In genomic region chr7:151833691-151834090, GRCh38 we compare ENCODE assay signal across 13 cellular contexts.
"Had no signal": no experiment of that assay in that cellular context is flagged by ENCODE, and none has a peak within 500 bp of the region (broad histone marks: within the 10 kb centered on the region; RNA-seq: fewer than 3 reads in every experiment).

No MANE protein-coding gene starts in this region.

- DNase-seq: activated CD4-positive, alpha-beta T cell treated with anti-CD3 and anti-CD28 coated beads, Interleukin-2, amount 50 U/mL, for 1 hour; activated naive CD4-positive, alpha-beta T cell; erythroblast; islet precursor cell; stimulated activated CD4-positive, alpha-beta T cell treated with anti-CD3 and anti-CD28 coated beads, Interleukin-4, amount 100 ng/mL, for 1 hour; stimulated activated naive B cell treated with anti-CD40 and anti-IgM and Interleukin-4, amounts not matched to agents 10 μg/mL and 1 μg/mL and 100 μg/mL, for 72 hours; thyroid gland; uterus had no signal

- H3K4me3 Mint-ChIP-seq: activated T-helper 1 cell treated with anti-CD3 and anti-CD28 coated beads, Interleukin-12 subunit alpha, Interleukin-12 subunit beta, Interleukin-2, Interleukin-4 antibody, amounts not matched to agents 30 ng/mL and 10 ng/mL and 1 ng/mL, durations not matched to agents 14 hours and 24 hours and 36 hours; memory B cell; stimulated activated naive B cell treated with anti-CD40 and anti-IgM and Interleukin-4, amounts not matched to agents 10 μg/mL and 1 μg/mL and 100 μg/mL, for 72 hours; T-helper 2 cell treated with Interferon-gamma antibody and Interleukin-4, amounts not matched to agents 5 μg/mL and 100 μg/mL, for 36 hours had no signal

- H3K27me3 ChIP-seq: gastroesophageal sphincter, thyroid gland, uterus had no signal

- H3K9me3 ChIP-seq: gastroesophageal sphincter, thyroid gland, uterus had no signal

- H3K36me3 ChIP-seq: gastroesophageal sphincter, thyroid gland, uterus had no signal

- H3K4me3 ChIP-seq: gastroesophageal sphincter, thyroid gland, uterus had no signal

- H3K27ac Mint-ChIP-seq: activated T-helper 1 cell treated with anti-CD3 and anti-CD28 coated beads, Interleukin-12 subunit alpha, Interleukin-12 subunit beta, Interleukin-2, Interleukin-4 antibody, amounts not matched to agents 30 ng/mL and 10 ng/mL and 1 ng/mL, durations not matched to agents 14 hours and 24 hours and 36 hours; stimulated activated naive B cell treated with anti-CD40 and anti-IgM and Interleukin-4, amounts not matched to agents 10 μg/mL and 1 μg/mL and 100 μg/mL, for 72 hours; T-helper 2 cell treated with Interferon-gamma antibody and Interleukin-4, amounts not matched to agents 5 μg/mL and 100 μg/mL, for 36 hours had no signal

- H3K27me3 Mint-ChIP-seq: memory B cell; naive thymus-derived CD8-positive, alpha-beta T cell; stimulated activated naive B cell treated with anti-CD40 and anti-IgM and Interleukin-4, amounts not matched to agents 10 μg/mL and 1 μg/mL and 100 μg/mL, for 72 hours had no signal

- H3K4me1 ChIP-seq: uterus had no signal

- H3K27ac ChIP-seq: gastroesophageal sphincter, thyroid gland, uterus had no signal

- H3K9me3 Mint-ChIP-seq: activated T-helper 1 cell treated with anti-CD3 and anti-CD28 coated beads, Interleukin-12 subunit alpha, Interleukin-12 subunit beta, Interleukin-2, Interleukin-4 antibody, amounts not matched to agents 30 ng/mL and 10 ng/mL and 1 ng/mL, durations not matched to agents 14 hours and 24 hours and 36 hours; memory B cell; naive thymus-derived CD8-positive, alpha-beta T cell; stimulated activated naive B cell treated with anti-CD40 and anti-IgM and Interleukin-4, amounts not matched to agents 10 μg/mL and 1 μg/mL and 100 μg/mL, for 72 hours; T-helper 2 cell treated with Interferon-gamma antibody and Interleukin-4, amounts not matched to agents 5 μg/mL and 100 μg/mL, for 36 hours had no signal
